In the genomic region with DNA sequence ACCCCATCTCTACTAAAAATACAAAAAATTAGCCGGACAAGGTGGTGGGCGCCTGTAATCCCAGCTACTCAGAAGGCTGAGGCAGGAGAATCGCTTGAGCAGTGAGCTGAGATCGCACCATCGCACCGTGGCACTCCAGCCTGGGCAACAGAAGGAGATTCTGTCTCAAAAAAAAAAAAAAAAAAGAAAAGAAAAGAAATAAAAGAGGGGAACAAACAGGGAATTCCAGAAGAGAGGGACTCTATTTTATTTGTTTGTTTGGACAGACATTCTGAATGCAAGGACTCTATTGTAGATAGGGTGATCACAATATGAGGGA, we compare ENCODE assay signal across 9 cellular contexts. TPM values are rescaled to one million over a fixed set of nuclear protein-coding genes. Genes with fewer than 3 reads are reported as not detected.
DNase-seq lines count a peak whose midpoint lies in the region; ATAC-seq and TF ChIP-seq lines count a peak whose summit lies in the region.
"Not testable (repeated sequence)": the region's sequence is repeated elsewhere in the genome, so short reads cannot be mapped to it uniquely, and the experiment has no call there.
"Had no signal": no experiment of that assay in that cellular context is flagged by ENCODE, and none has a peak within 500 bp of the region (broad histone marks: within the 10 kb centered on the region; RNA-seq: fewer than 3 reads in every experiment).

No MANE protein-coding gene starts in this region.

- H3K27ac Mint-ChIP-seq in CD4-positive, alpha-beta T cell: peak overlapping the region; percentile 79
- H3K27ac Mint-ChIP-seq in IgD-negative memory B cell: peak overlapping the region in 2 of 3 donors; percentile 68 to 94
- peak overlapping the region; percentile 77 for H3K27ac Mint-ChIP-seq in T-helper 1 cell treated with Interleukin-12 subunit alpha and Interleukin-12 subunit beta and Interleukin-4 antibody, amounts not matched to agents 30 μg/mL and 1 μg/mL, for 36 hours
- H3K27ac Mint-ChIP-seq in activated naive CD4-positive, alpha-beta T cell treated with anti-CD3 and anti-CD28 coated beads, Interleukin-2, amount 50 U/mL, for 72 hours: peak overlapping the region; percentile 18 to 91

- not testable (repeated sequence) for ATAC-seq in CD4-positive, alpha-beta T cell (ENCODE audit: poor library complexity); activated naive CD4-positive, alpha-beta T cell treated with anti-CD3 and anti-CD28 coated beads, Interleukin-2, amount 50 U/mL, for 72 hours; thoracic aorta (ENCODE audit: insufficient number of reproducible peaks, low FRiP score, low read depth)

- intact Hi-C loops in CD4-positive, alpha-beta T cell (cut with DNase I, micrococcal nuclease): loop anchor here (2.0 kb wide), 4 partner anchors 21 to 63 kb away; a partner anchor contains a TSS

- POLR2A ChIA-PET in CD4-positive, alpha-beta T cell (lab: Charles Lee): interaction anchor here (0.6 kb wide), 1 partner anchor 141 kb away, joined by 3 read pairs; a partner anchor contains a TSS

- CTCF ChIA-PET in CD4-positive, alpha-beta T cell (lab: Charles Lee): not testable (repeated sequence)

- H3K36me3 Mint-ChIP-seq in CD4-positive, alpha-beta T cell (ENCODE audit: low read depth): peaks cover 46% of the 10 kb centered on the region
- H3K36me3 Mint-ChIP-seq in IgD-negative memory B cell: not testable (repeated sequence)
- peaks cover 24% of the 10 kb centered on the region for H3K36me3 Mint-ChIP-seq in T-helper 1 cell treated with Interleukin-12 subunit alpha and Interleukin-12 subunit beta and Interleukin-4 antibody, amounts not matched to agents 30 μg/mL and 1 μg/mL, for 36 hours (ENCODE audit: low read depth)
- H3K36me3 Mint-ChIP-seq in activated naive CD4-positive, alpha-beta T cell treated with anti-CD3 and anti-CD28 coated beads, Interleukin-2, amount 50 U/mL, for 72 hours: peaks cover 5 to 18% of the 10 kb centered on the region in 2 donors

- H3K27ac ChIP-seq in CD4-positive, alpha-beta T cell (ENCODE audit: low read depth, low read length); iPS-20b (ENCODE audit: low read length); thoracic aorta: not testable (repeated sequence)
- H3K27ac ChIP-seq in effector memory CD4-positive, alpha-beta T cell (ENCODE audit: insufficient read depth, low read length, poor library complexity, severe bottlenecking): peak overlapping the region; percentile 90

- TF ChIP-seq CTCF in CD4-positive, alpha-beta T cell (IDR thresholded peaks at IDR 0.05); thoracic aorta (IDR thresholded peaks at IDR 0.05): not testable (repeated sequence)

- not testable (repeated sequence) for DNase-seq in CD4-positive, alpha-beta T cell; activated naive CD4-positive, alpha-beta T cell treated with anti-CD3 and anti-CD28 coated beads, Interleukin-2, amount 50 U/mL, for 72 hours (ENCODE audit: low spot score in 2 of 2); effector memory CD4-positive, alpha-beta T cell; thoracic aorta (ENCODE audit: low spot score)

- H3K4me1 Mint-ChIP-seq in CD4-positive, alpha-beta T cell (ENCODE audit: low read depth): peaks cover 42% of the 10 kb centered on the region
- H3K4me1 Mint-ChIP-seq in IgD-negative memory B cell: peaks cover 32 to 40% (median 36%) of the 10 kb centered on the region in 3 donors
- H3K4me1 Mint-ChIP-seq in T-helper 1 cell treated with Interleukin-12 subunit alpha and Interleukin-12 subunit beta and Interleukin-4 antibody, amounts not matched to agents 30 μg/mL and 1 μg/mL, for 36 hours (ENCODE audit: low read depth): peaks cover 36% of the 10 kb centered on the region

- peak overlapping the region; percentile 89 for H3K4me3 ChIP-seq in effector memory CD4-positive, alpha-beta T cell (ENCODE audit: insufficient read depth, low read depth, low read length, poor library complexity, severe bottlenecking)
- H3K4me3 ChIP-seq in iPS-20b (ENCODE audit: low read length) (peak overlapping the region; percentile 96), neuron (ENCODE audit: low read length) (peak overlapping the region; percentile 83), thoracic aorta (peak overlapping the region; percentile 93)

- peak overlapping the region; percentile 99; the same call in 1 of the 2 replicates for H3K9ac ChIP-seq in iPS-20b (ENCODE audit: low read depth, low read length)

- H2AFZ ChIP-seq in neuron (ENCODE audit: low read depth, low read length): not testable (repeated sequence)

- H3K27me3 ChIP-seq in CD4-positive, alpha-beta T cell (ENCODE audit: control insufficient read depth, insufficient read depth, low read length); effector memory CD4-positive, alpha-beta T cell (replicated peaks; ENCODE audit: control insufficient read depth, insufficient read depth, low read length, poor library complexity, severe bottlenecking); iPS-20b (ENCODE audit: insufficient read depth, low read length); neuron (ENCODE audit: insufficient read depth, low read length); thoracic aorta (replicated peaks; ENCODE audit: insufficient read depth): not testable (repeated sequence)

- peak overlapping the region; percentile 78 for H3K4me3 Mint-ChIP-seq in CD4-positive, alpha-beta T cell
- H3K4me3 Mint-ChIP-seq in IgD-negative memory B cell: peak overlapping the region; percentile 76 to 96 (median 90)
- peak overlapping the region; percentile 97 for H3K4me3 Mint-ChIP-seq in T-helper 1 cell treated with Interleukin-12 subunit alpha and Interleukin-12 subunit beta and Interleukin-4 antibody, amounts not matched to agents 30 μg/mL and 1 μg/mL, for 36 hours

- H3K4me1 ChIP-seq in effector memory CD4-positive, alpha-beta T cell (ENCODE audit: control insufficient read depth, insufficient read depth, low read length, poor library complexity, severe bottlenecking): peaks cover 37% of the 10 kb centered on the region
- H3K4me1 ChIP-seq in iPS-20b (ENCODE audit: insufficient read depth, low read length): not testable (repeated sequence)
- peaks cover 13% of the 10 kb centered on the region for H3K4me1 ChIP-seq in neuron (ENCODE audit: insufficient read depth, low read length)
- peaks cover 14 to 20% of the 10 kb centered on the region in 2 donors for H3K4me1 ChIP-seq in thoracic aorta (ENCODE audit: control insufficient read depth in 1 of 2, low read depth in 2 of 2)

- not testable (repeated sequence) for H3K9me3 ChIP-seq in CD4-positive, alpha-beta T cell (ENCODE audit: control insufficient read depth, low read length); effector memory CD4-positive, alpha-beta T cell (ENCODE audit: control insufficient read depth, low read length); iPS-20b (ENCODE audit: insufficient read depth, low read depth, low read length); neuron (ENCODE audit: low read length); thoracic aorta

- peaks cover 13% of the 10 kb centered on the region for H3K36me3 ChIP-seq in effector memory CD4-positive, alpha-beta T cell (ENCODE audit: control insufficient read depth, insufficient read depth, low read length)
- H3K36me3 ChIP-seq in iPS-20b (ENCODE audit: insufficient read depth, low read depth, low read length) (peaks cover 59% of the 10 kb centered on the region), neuron (ENCODE audit: insufficient read depth, low read length) (peaks cover 39% of the 10 kb centered on the region)
- not testable (repeated sequence) for H3K36me3 ChIP-seq in thoracic aorta

- H3K9me3 Mint-ChIP-seq in CD4-positive, alpha-beta T cell; IgD-negative memory B cell; T-helper 1 cell treated with Interleukin-12 subunit alpha and Interleukin-12 subunit beta and Interleukin-4 antibody, amounts not matched to agents 30 μg/mL and 1 μg/mL, for 36 hours; activated naive CD4-positive, alpha-beta T cell treated with anti-CD3 and anti-CD28 coated beads, Interleukin-2, amount 50 U/mL, for 72 hours: not testable (repeated sequence)

- H3K27me3 Mint-ChIP-seq in CD4-positive, alpha-beta T cell; IgD-negative memory B cell; T-helper 1 cell treated with Interleukin-12 subunit alpha and Interleukin-12 subunit beta and Interleukin-4 antibody, amounts not matched to agents 30 μg/mL and 1 μg/mL, for 36 hours (ENCODE audit: low read depth): not testable (repeated sequence)

RNA-seq across cellular contexts. Expression of a gene that starts 1.7 kb away (rescaled TPM):
- 10 to 100 TPM; 43.9 to 44.2 TPM for total RNA-seq in CD4-positive, alpha-beta T cell
- polyA plus RNA-seq in IgD-negative memory B cell: 83.0 TPM
- 100 to 1,000 TPM in 1 of 2 donors, 10 to 100 TPM in 1; 57.7 to 127 TPM for total RNA-seq in activated naive CD4-positive, alpha-beta T cell treated with anti-CD3 and anti-CD28 coated beads, Interleukin-2, amount 50 U/mL, for 72 hours
- total RNA-seq in thoracic aorta: 10 to 100 TPM; 24.8 to 46.8 TPM

RNA-seq across cellular contexts. Expression of a gene that starts 12.9 kb away (rescaled TPM):
- total RNA-seq in CD4-positive, alpha-beta T cell: 10 to 100 TPM; 12.6 to 13.7 TPM
- polyA plus RNA-seq in IgD-negative memory B cell: 100 TPM
- total RNA-seq in activated naive CD4-positive, alpha-beta T cell treated with anti-CD3 and anti-CD28 coated beads, Interleukin-2, amount 50 U/mL, for 72 hours: 100 to 1,000 TPM; 150 to 173 TPM
- 10 to 100 TPM; 21.2 to 40.1 TPM for total RNA-seq in thoracic aorta

RNA-seq across cellular contexts. Expression of a gene that starts 16.8 kb away (rescaled TPM):
- total RNA-seq in CD4-positive, alpha-beta T cell: 1 to 10 TPM; 1.7 TPM
- 2.6 TPM for polyA plus RNA-seq in IgD-negative memory B cell
- 1 to 10 TPM in 1 of 2 donors, under 1 TPM in 1; 0.68 to 2.6 TPM for total RNA-seq in activated naive CD4-positive, alpha-beta T cell treated with anti-CD3 and anti-CD28 coated beads, Interleukin-2, amount 50 U/mL, for 72 hours
- under 1 TPM; 0.68 to 0.78 TPM for total RNA-seq in thoracic aorta
- total RNA-seq: LHCN-M2 had no signal

RNA-seq across cellular contexts. Expression of a gene that starts 21.2 kb away (rescaled TPM):
- total RNA-seq in CD4-positive, alpha-beta T cell: 1 to 10 TPM; 1.7 to 1.8 TPM
- 1.2 TPM for polyA plus RNA-seq in IgD-negative memory B cell
- 1 to 10 TPM; 2.3 to 2.8 TPM for total RNA-seq in activated naive CD4-positive, alpha-beta T cell treated with anti-CD3 and anti-CD28 coated beads, Interleukin-2, amount 50 U/mL, for 72 hours
- total RNA-seq in thoracic aorta: 1 to 10 TPM; 1.1 to 1.2 TPM

RNA-seq across cellular contexts. Expression of a gene that starts 21.5 kb away (rescaled TPM):
- 1 to 10 TPM; 8.1 to 9.8 TPM for total RNA-seq in CD4-positive, alpha-beta T cell
- 49.5 TPM for polyA plus RNA-seq in IgD-negative memory B cell
- total RNA-seq in activated naive CD4-positive, alpha-beta T cell treated with anti-CD3 and anti-CD28 coated beads, Interleukin-2, amount 50 U/mL, for 72 hours: 10 to 100 TPM; 55.1 to 79.8 TPM
- total RNA-seq in thoracic aorta: 100 to 1,000 TPM; 240 to 354 TPM
